ENCODE assay signal across 14 cellular contexts in the genomic region with DNA sequence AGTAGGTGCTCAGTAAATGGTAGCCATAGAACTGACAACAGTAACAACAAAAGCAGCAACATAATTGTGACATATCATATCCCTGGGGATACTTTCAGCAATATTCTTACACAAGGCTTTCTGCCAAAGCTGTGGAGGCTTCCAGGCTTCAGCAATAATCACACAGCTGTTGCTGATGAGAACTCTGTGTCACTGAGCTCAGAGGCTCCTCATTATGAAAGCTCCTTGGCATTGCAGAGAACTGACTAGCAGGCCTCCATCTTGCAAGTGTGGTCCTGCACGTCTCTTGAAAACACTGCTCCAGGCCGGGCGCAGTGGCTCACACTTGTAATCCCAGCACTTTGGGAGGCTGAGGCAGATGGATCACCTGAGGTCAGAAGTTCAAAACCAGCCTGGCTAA.
DNase-seq lines count a peak whose midpoint lies in the region; ATAC-seq and TF ChIP-seq lines count a peak whose summit lies in the region.
"Had no signal": no experiment of that assay in that cellular context is flagged by ENCODE, and none has a peak within 500 bp of the region (broad histone marks: within the 10 kb centered on the region; RNA-seq: fewer than 3 reads in every experiment).

No MANE protein-coding gene starts in this region.

- H3K9ac ChIP-seq in subcutaneous abdominal adipose tissue (ENCODE audit: low read length in 5 of 5) = no peak overlapping the region

- in situ Hi-C loops in astrocyte of the spinal cord (cut with HindIII; ENCODE audit: low sequenced_read_pairs) = no loop called here

- H3K4me1 ChIP-seq in right atrium auricular region (peaks cover 0 to 24% of the 10 kb centered on the region in 2 donors), subcutaneous abdominal adipose tissue (ENCODE audit: control insufficient read depth in 5 of 5, insufficient read depth in 5 of 5, low read length in 5 of 5) (peaks cover 4 to 20% (median 17%) of the 10 kb centered on the region in 5 donors)

- POLR2A ChIA-PET in activated CD8-positive, alpha-beta T cell treated with anti-CD3 and anti-CD28 coated beads, Interleukin-2, amount 10 ng/mL, durations not matched to agents 7 days and 5 days (lab: Charles Lee) = no interaction called here

- no peak overlapping the region for H3K4me3 Mint-ChIP-seq in chondrocyte (ENCODE audit: unreplicated experiment)
- H3K4me3 Mint-ChIP-seq in activated CD8-positive, alpha-beta T cell treated with anti-CD3 and anti-CD28 coated beads, Interleukin-2, amount 10 ng/mL, durations not matched to agents 7 days and 5 days = no peak overlapping the region
- H3K4me3 Mint-ChIP-seq: activated naive CD4-positive, alpha-beta T cell treated with anti-CD3 and anti-CD28 coated beads, Interleukin-2, amount 10 ng/mL, durations not matched to agents 7 days and 5 days; mesothelial cell of epicardium; WTC11 had no signal

- H3K27me3 ChIP-seq in right atrium auricular region (no peaks in the 10 kb centered on the region), subcutaneous abdominal adipose tissue (ENCODE audit: control insufficient read depth in 5 of 5, insufficient read depth in 4 of 5, low read length in 5 of 5) (no peaks in the 10 kb centered on the region)
- H3K27me3 ChIP-seq: cardiac muscle cell had no signal

- H3K4me3 ChIP-seq in astrocyte of the spinal cord (ENCODE audit: low read depth, low read length) (no peak overlapping the region), right atrium auricular region (no peak overlapping the region), subcutaneous abdominal adipose tissue (ENCODE audit: low read depth in 1 of 5, low read length in 5 of 5) (no peak overlapping the region)
- H3K4me3 ChIP-seq: cardiac muscle cell had no signal

- peak overlapping the region; percentile 69 to 83 for H3K27ac ChIP-seq in right atrium auricular region
- H3K27ac ChIP-seq in subcutaneous abdominal adipose tissue (ENCODE audit: low read depth, low read length) = peak overlapping the region; percentile 69
- H3K27ac ChIP-seq: cardiac muscle cell had no signal

- CTCF ChIA-PET in activated CD8-positive, alpha-beta T cell treated with anti-CD3 and anti-CD28 coated beads, Interleukin-2, amount 10 ng/mL, durations not matched to agents 7 days and 5 days (lab: Charles Lee) = interaction anchor here (0.9 to 1.4 kb wide), 4 partner anchors 17 to 327 kb away, joined by 3 to 4 read pairs (median 3); no protein-coding TSS in a partner anchor

- H3K9me3 Mint-ChIP-seq in chondrocyte (ENCODE audit: low read depth) = no peaks in the 10 kb centered on the region
- H3K9me3 Mint-ChIP-seq in activated CD8-positive, alpha-beta T cell treated with anti-CD3 and anti-CD28 coated beads, Interleukin-2, amount 10 ng/mL, durations not matched to agents 7 days and 5 days (ENCODE audit: insufficient read depth) = no peaks in the 10 kb centered on the region
- H3K9me3 Mint-ChIP-seq: mesothelial cell of epicardium, WTC11 had no signal

- no peaks in the 10 kb centered on the region for H3K36me3 ChIP-seq in right atrium auricular region
- H3K36me3 ChIP-seq in subcutaneous abdominal adipose tissue (ENCODE audit: control insufficient read depth in 5 of 5, insufficient read depth in 5 of 5, low read length in 5 of 5) = no peaks in the 10 kb centered on the region
- H3K36me3 ChIP-seq: cardiac muscle cell had no signal

- H3K4me1 Mint-ChIP-seq in chondrocyte (ENCODE audit: low read depth) = peaks cover 11% of the 10 kb centered on the region
- no peaks in the 10 kb centered on the region for H3K4me1 Mint-ChIP-seq in activated CD8-positive, alpha-beta T cell treated with anti-CD3 and anti-CD28 coated beads, Interleukin-2, amount 10 ng/mL, durations not matched to agents 7 days and 5 days (ENCODE audit: low read depth)
- H3K4me1 Mint-ChIP-seq: activated naive CD4-positive, alpha-beta T cell treated with anti-CD3 and anti-CD28 coated beads, Interleukin-2, amount 10 ng/mL, durations not matched to agents 7 days and 5 days had no signal

- TF ChIP-seq CTCF in astrocyte of the spinal cord (IDR thresholded peaks at IDR 0.05; ENCODE audit: low read depth, low read length) = no peak
- TF ChIP-seq CTCF in right atrium auricular region (IDR thresholded peaks at IDR 0.05) = no peak
- TF ChIP-seq CTCF in chondrocyte (IDR thresholded peaks at IDR 0.05) = no peak

- no peak overlapping the region for H3K27ac Mint-ChIP-seq in chondrocyte (ENCODE audit: unreplicated experiment)
- H3K27ac Mint-ChIP-seq in activated CD8-positive, alpha-beta T cell treated with anti-CD3 and anti-CD28 coated beads, Interleukin-2, amount 10 ng/mL, durations not matched to agents 7 days and 5 days = no peak overlapping the region
- H3K27ac Mint-ChIP-seq: activated naive CD4-positive, alpha-beta T cell treated with anti-CD3 and anti-CD28 coated beads, Interleukin-2, amount 10 ng/mL, durations not matched to agents 7 days and 5 days; mesothelial cell of epicardium; WTC11 had no signal

- no peaks in the 10 kb centered on the region for H3K36me3 Mint-ChIP-seq in chondrocyte (ENCODE audit: low read depth)
- H3K36me3 Mint-ChIP-seq in activated CD8-positive, alpha-beta T cell treated with anti-CD3 and anti-CD28 coated beads, Interleukin-2, amount 10 ng/mL, durations not matched to agents 7 days and 5 days (ENCODE audit: low read depth) = no peaks in the 10 kb centered on the region
- H3K36me3 Mint-ChIP-seq: activated naive CD4-positive, alpha-beta T cell treated with anti-CD3 and anti-CD28 coated beads, Interleukin-2, amount 10 ng/mL, durations not matched to agents 7 days and 5 days; mesothelial cell of epicardium; WTC11 had no signal

- peak; percentile 49 for DNase-seq in GM04503 (ENCODE audit: low read depth)
- peak; percentile 83 for DNase-seq in astrocyte of the spinal cord (ENCODE audit: low read depth, low spot score)
- DNase-seq in right atrium auricular region (ENCODE audit: low spot score) = no peak
- no peak for DNase-seq in chondrocyte (ENCODE audit: low spot score)
- DNase-seq in activated CD8-positive, alpha-beta T cell treated with anti-CD3 and anti-CD28 coated beads, Interleukin-2, amount 10 ng/mL, durations not matched to agents 7 days and 5 days = no peak
- DNase-seq: activated CD8-positive, alpha-beta memory T cell treated with anti-CD3 and anti-CD28 coated beads, Interleukin-2, amount 50 U/mL, for 4 hours; activated naive CD4-positive, alpha-beta T cell treated with anti-CD3 and anti-CD28 coated beads, Interleukin-2, amount 10 ng/mL, durations not matched to agents 7 days and 5 days; GDM1; NCI-H2227 treated with DMSO at 0.1 percent for 48 hours had no signal

- ATAC-seq in GM18519 (IDR thresholded peaks at IDR 0.05; ENCODE audit: low FRiP score, unreplicated experiment) = no peak
- ATAC-seq in activated CD8-positive, alpha-beta T cell treated with anti-CD3 and anti-CD28 coated beads, Interleukin-2, amount 10 ng/mL, durations not matched to agents 7 days and 5 days = no peak
- ATAC-seq: WTC11 had no signal

- H3K27me3 Mint-ChIP-seq in chondrocyte (ENCODE audit: low read depth) = no peaks in the 10 kb centered on the region
- no peaks in the 10 kb centered on the region for H3K27me3 Mint-ChIP-seq in activated CD8-positive, alpha-beta T cell treated with anti-CD3 and anti-CD28 coated beads, Interleukin-2, amount 10 ng/mL, durations not matched to agents 7 days and 5 days (ENCODE audit: low read depth)
- H3K27me3 Mint-ChIP-seq: activated naive CD4-positive, alpha-beta T cell treated with anti-CD3 and anti-CD28 coated beads, Interleukin-2, amount 10 ng/mL, durations not matched to agents 7 days and 5 days had no signal

- no peaks in the 10 kb centered on the region for H3K9me3 ChIP-seq in right atrium auricular region
- no peaks in the 10 kb centered on the region for H3K9me3 ChIP-seq in subcutaneous abdominal adipose tissue (ENCODE audit: control insufficient read depth in 5 of 5, low read length in 5 of 5)

Comparison
In these comparisons a context has a peak if more than half of its experiments do, and no peak if none do; other contexts are left out.
1. DNase-seq: peak in GM04503 (single experiment) and astrocyte of the spinal cord (single experiment); none in right atrium auricular region (single experiment), chondrocyte (single experiment) and activated CD8-positive, alpha-beta T cell treated with anti-CD3 and anti-CD28 coated beads, Interleukin-2, amount 10 ng/mL, durations not matched to agents 7 days and 5 days (single experiment).